In genomic region chr11:22690891-22691290, GRCh38 we compare ENCODE assay signal across 24 cellular contexts. TPM values are rescaled to one million over a fixed set of nuclear protein-coding genes. Genes with fewer than 3 reads are reported as not detected.
DNase-seq lines count a peak whose midpoint lies in the region; ATAC-seq, FAIRE-seq and TF ChIP-seq lines count a peak whose summit lies in the region.
"Had no signal": no experiment of that assay in that cellular context is flagged by ENCODE, and none has a peak within 500 bp of the region (broad histone marks: within the 10 kb centered on the region; RNA-seq: fewer than 3 reads in every experiment).

No MANE protein-coding gene starts in this region.

- DNase-seq in activated CD4-positive, alpha-beta T cell treated with anti-CD3 and anti-CD28 coated beads, Interleukin-2, amount 50 U/mL, for 1 hour: peak; percentile 3
- no peak for DNase-seq in activated CD4-positive, alpha-beta T cell treated with anti-CD3 and anti-CD28 coated beads for 48 hours
- DNase-seq in CD8-positive, alpha-beta T cell: peak in 3 of 7 experiments; percentile 17 to 49 (median 49)
- no peak for DNase-seq in activated naive CD8-positive, alpha-beta T cell treated with anti-CD3 and anti-CD28 coated beads for 36 hours
- DNase-seq in RKO (ENCODE audit: low spot score) (no peak), urothelium cell line (ENCODE audit: low spot score) (no peak)
- DNase-seq: activated CD8-positive, alpha-beta memory T cell treated with anti-CD3 and anti-CD28 coated beads, Interleukin-2, amount 50 U/mL, for 48 hours; effector CD8-positive, alpha-beta T cell; erythroblast; left cardiac atrium; mammary epithelial cell; NCI-H1092 treated with DMSO at 0.1 percent for 48 hours; NCI-H2029; occipital lobe; RPMI8226 had no signal

- no peak overlapping the region for H2AFZ ChIP-seq in neural cell (ENCODE audit: low read depth, low read length)

- no peaks in the 10 kb centered on the region for H3K79me2 ChIP-seq in neural cell (replicated peaks; ENCODE audit: insufficient read depth, low read length)

- H3K4me3 Mint-ChIP-seq in CD8-positive, alpha-beta T cell: peak overlapping the region; percentile 71
- H3K4me3 Mint-ChIP-seq in activated naive CD8-positive, alpha-beta T cell treated with anti-CD3 and anti-CD28 coated beads for 36 hours: peak overlapping the region; percentile 72
- H3K4me3 Mint-ChIP-seq: brain; IgD-negative memory B cell; T-helper 1 cell treated with Interleukin-12 subunit alpha and Interleukin-12 subunit beta and Interleukin-4 antibody, amounts not matched to agents 30 μg/mL and 1 μg/mL, for 36 hours had no signal

- no peaks in the 10 kb centered on the region for H3K36me3 ChIP-seq in CD8-positive, alpha-beta T cell (ENCODE audit: insufficient read depth, low read length)
- no peaks in the 10 kb centered on the region for H3K36me3 ChIP-seq in neural cell (ENCODE audit: insufficient read depth, low read length)
- H3K36me3 ChIP-seq: vagina had no signal

- peak; percentile 97 for ATAC-seq in CD8-positive, alpha-beta T cell
- no peak for ATAC-seq in HG03457 (IDR thresholded peaks at IDR 0.05; ENCODE audit: unreplicated experiment)
- ATAC-seq: A549, HCT116, left cardiac atrium had no signal

- H3K36me3 Mint-ChIP-seq in CD8-positive, alpha-beta T cell: no peaks in the 10 kb centered on the region
- H3K36me3 Mint-ChIP-seq in activated naive CD8-positive, alpha-beta T cell treated with anti-CD3 and anti-CD28 coated beads for 36 hours: no peaks in the 10 kb centered on the region
- H3K36me3 Mint-ChIP-seq: brain, IgD-negative memory B cell had no signal

- peaks cover 22% of the 10 kb centered on the region for H3K4me1 Mint-ChIP-seq in CD8-positive, alpha-beta T cell (ENCODE audit: low read depth)
- H3K4me1 Mint-ChIP-seq in activated naive CD8-positive, alpha-beta T cell treated with anti-CD3 and anti-CD28 coated beads for 36 hours: peaks cover 13% of the 10 kb centered on the region
- H3K4me1 Mint-ChIP-seq: brain, IgD-negative memory B cell had no signal

- intact Hi-C loops in CD8-positive, alpha-beta T cell (cut with DNase I, micrococcal nuclease): loop anchor here in 1 of 2 experiments (5.0 kb wide), 1 partner anchor 64 kb away; the partner anchor contains the start of gene FANCF

- TF ChIP-seq EP300 in neural cell (conservative IDR thresholded peaks at IDR 0.05; ENCODE audit: poor library complexity, severe bottlenecking): no peak

- H3K27ac Mint-ChIP-seq in CD8-positive, alpha-beta T cell: peak overlapping the region; percentile 85
- peak overlapping the region; percentile 80 for H3K27ac Mint-ChIP-seq in activated naive CD8-positive, alpha-beta T cell treated with anti-CD3 and anti-CD28 coated beads for 36 hours
- H3K27ac Mint-ChIP-seq: IgD-negative memory B cell; T-helper 1 cell treated with Interleukin-12 subunit alpha and Interleukin-12 subunit beta and Interleukin-4 antibody, amounts not matched to agents 30 μg/mL and 1 μg/mL, for 36 hours had no signal

- no peaks in the 10 kb centered on the region for H3K27me3 ChIP-seq in CD8-positive, alpha-beta T cell (ENCODE audit: insufficient read depth, low read length)
- H3K27me3 ChIP-seq in neural cell (ENCODE audit: insufficient read depth, low read depth, low read length): no peaks in the 10 kb centered on the region
- H3K27me3 ChIP-seq: vagina had no signal

- H3K9me3 Mint-ChIP-seq in CD8-positive, alpha-beta T cell: no peaks in the 10 kb centered on the region
- H3K9me3 Mint-ChIP-seq in activated naive CD8-positive, alpha-beta T cell treated with anti-CD3 and anti-CD28 coated beads for 36 hours: no peaks in the 10 kb centered on the region
- H3K9me3 Mint-ChIP-seq: IgD-negative memory B cell; T-helper 1 cell treated with Interleukin-12 subunit alpha and Interleukin-12 subunit beta and Interleukin-4 antibody, amounts not matched to agents 30 μg/mL and 1 μg/mL, for 36 hours had no signal

- peak overlapping the region; percentile 29 for H3K4me3 ChIP-seq in CD8-positive, alpha-beta T cell (ENCODE audit: low read depth, low read length)
- H3K4me3 ChIP-seq in neural cell (ENCODE audit: low read length): no peak overlapping the region
- H3K4me3 ChIP-seq: A549, vagina had no signal

- H4K20me1 ChIP-seq in neural cell (ENCODE audit: insufficient read depth): no peaks in the 10 kb centered on the region

- no peaks in the 10 kb centered on the region for H3K27me3 Mint-ChIP-seq in CD8-positive, alpha-beta T cell (ENCODE audit: low read depth)
- H3K27me3 Mint-ChIP-seq in activated naive CD8-positive, alpha-beta T cell treated with anti-CD3 and anti-CD28 coated beads for 36 hours: no peaks in the 10 kb centered on the region
- H3K27me3 Mint-ChIP-seq: IgD-negative memory B cell had no signal

- H3K9me3 ChIP-seq in CD8-positive, alpha-beta T cell (ENCODE audit: low read length): no peaks in the 10 kb centered on the region
- H3K9me3 ChIP-seq in neural cell (ENCODE audit: low read length): no peaks in the 10 kb centered on the region
- H3K9me3 ChIP-seq: A549, vagina had no signal

- peak overlapping the region; percentile 16 for H3K27ac ChIP-seq in CD8-positive, alpha-beta T cell (ENCODE audit: low read depth, low read length)
- peak overlapping the region; percentile 11 for H3K27ac ChIP-seq in neural cell (ENCODE audit: low read length)
- H3K27ac ChIP-seq: A549, vagina had no signal

- FAIRE-seq in urothelium cell line (lab: Jason Lieb, UNC): no peak
- FAIRE-seq: A549, colon had no signal

- TF ChIP-seq RAD21 in neural cell (conservative IDR thresholded peaks at IDR 0.05): no peak

- H3K9ac ChIP-seq in neural cell (ENCODE audit: low read length): no peak overlapping the region

- TF ChIP-seq CTCF in CD8-positive, alpha-beta T cell (IDR thresholded peaks at IDR 0.05): no peak
- no peak for TF ChIP-seq CTCF in neural cell (IDR thresholded peaks at IDR 0.05; ENCODE audit: poor library complexity, severe bottlenecking)

- H3K9me2 ChIP-seq in neural cell (ENCODE audit: insufficient read depth, low read length): no peaks in the 10 kb centered on the region

- H3K4me1 ChIP-seq in CD8-positive, alpha-beta T cell (ENCODE audit: insufficient read depth, low read length): peaks cover 6% of the 10 kb centered on the region
- H3K4me1 ChIP-seq: A549, vagina had no signal

- POLR2A ChIA-PET in CD8-positive, alpha-beta T cell (lab: Charles Lee): interaction anchor here (0.8 to 1.0 kb wide), 2 partner anchors 131 to 138 kb away, joined by 3 read pairs; partner anchors contain the start of gene SVIP

- no peak overlapping the region for H3K4me2 ChIP-seq in neural cell (ENCODE audit: low read length)
- H3K4me2 ChIP-seq: A549 had no signal

- H3F3A ChIP-seq in neural cell (ENCODE audit: insufficient read depth, low read length, poor library complexity, severe bottlenecking): no peaks in the 10 kb centered on the region

- CTCF ChIA-PET in CD8-positive, alpha-beta T cell (lab: Charles Lee): interaction anchor here (2.8 kb wide), 1 partner anchor 97 kb away, joined by 6 read pairs; no protein-coding TSS in a partner anchor

TF ChIP-seq in neural cell, 6 proteins besides CTCF, POLR2A, EP300 and RAD21:
- TF ChIP-seq EZH2 (IDR thresholded peaks at IDR 0.05; ENCODE audit: borderline replicate concordance, insufficient read depth, low read length, poor library complexity, severe bottlenecking): no peak
- TF ChIP-seq MXI1 (conservative IDR thresholded peaks at IDR 0.05; ENCODE audit: poor library complexity, severe bottlenecking): no peak
- TF ChIP-seq POLR2AphosphoS5 (IDR thresholded peaks at IDR 0.05): no peak
- no peak for TF ChIP-seq SMC3 (conservative IDR thresholded peaks at IDR 0.05; ENCODE audit: poor library complexity)
- TF ChIP-seq, protein P1, sequence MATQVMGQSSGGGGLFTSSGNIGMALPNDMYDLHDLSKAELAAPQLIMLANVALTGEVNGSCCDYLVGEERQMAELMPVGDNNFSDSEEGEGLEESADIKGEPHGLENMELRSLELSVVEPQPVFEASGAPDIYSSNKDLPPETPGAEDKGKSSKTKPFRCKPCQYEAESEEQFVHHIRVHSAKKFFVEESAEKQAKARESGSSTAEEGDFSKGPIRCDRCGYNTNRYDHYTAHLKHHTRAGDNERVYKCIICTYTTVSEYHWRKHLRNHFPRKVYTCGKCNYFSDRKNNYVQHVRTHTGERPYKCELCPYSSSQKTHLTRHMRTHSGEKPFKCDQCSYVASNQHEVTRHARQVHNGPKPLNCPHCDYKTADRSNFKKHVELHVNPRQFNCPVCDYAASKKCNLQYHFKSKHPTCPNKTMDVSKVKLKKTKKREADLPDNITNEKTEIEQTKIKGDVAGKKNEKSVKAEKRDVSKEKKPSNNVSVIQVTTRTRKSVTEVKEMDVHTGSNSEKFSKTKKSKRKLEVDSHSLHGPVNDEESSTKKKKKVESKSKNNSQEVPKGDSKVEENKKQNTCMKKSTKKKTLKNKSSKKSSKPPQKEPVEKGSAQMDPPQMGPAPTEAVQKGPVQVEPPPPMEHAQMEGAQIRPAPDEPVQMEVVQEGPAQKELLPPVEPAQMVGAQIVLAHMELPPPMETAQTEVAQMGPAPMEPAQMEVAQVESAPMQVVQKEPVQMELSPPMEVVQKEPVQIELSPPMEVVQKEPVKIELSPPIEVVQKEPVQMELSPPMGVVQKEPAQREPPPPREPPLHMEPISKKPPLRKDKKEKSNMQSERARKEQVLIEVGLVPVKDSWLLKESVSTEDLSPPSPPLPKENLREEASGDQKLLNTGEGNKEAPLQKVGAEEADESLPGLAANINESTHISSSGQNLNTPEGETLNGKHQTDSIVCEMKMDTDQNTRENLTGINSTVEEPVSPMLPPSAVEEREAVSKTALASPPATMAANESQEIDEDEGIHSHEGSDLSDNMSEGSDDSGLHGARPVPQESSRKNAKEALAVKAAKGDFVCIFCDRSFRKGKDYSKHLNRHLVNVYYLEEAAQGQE (IDR thresholded peaks at IDR 0.05; ENCODE audit: borderline replicate concordance): no peak
- TF ChIP-seq TAF1 (IDR thresholded peaks at IDR 0.05; ENCODE audit: low read depth): no peak

RNA-seq across cellular contexts. Expression of gene GAS2, which starts 24.5 kb away (rescaled TPM):
- 1 to 10 TPM; 1.4 to 2.6 TPM for total RNA-seq in CD8-positive, alpha-beta T cell
- 1 to 10 TPM; 1.9 to 2.4 TPM for total RNA-seq in activated naive CD8-positive, alpha-beta T cell treated with anti-CD3 and anti-CD28 coated beads for 36 hours
- 2.5 and 8.0 TPM in 2 replicates for polyA plus RNA-seq in neural cell
- 19.8 and 22.2 TPM in 2 replicates for polyA minus RNA-seq in neural cell
